ENCODE assay signal across 29 cellular contexts in genomic region chr16:70468776-70469525, GRCh38.
"Had no signal": no experiment of that assay in that cellular context is flagged by ENCODE, and none has a peak within 500 bp of the region (broad histone marks: within the 10 kb centered on the region; RNA-seq: fewer than 3 reads in every experiment).

No MANE protein-coding gene starts in this region.

- H3K36me3 Mint-ChIP-seq: activated CD8-positive, alpha-beta memory T cell treated with anti-CD3 and anti-CD28 coated beads, Interleukin-2, amount 10 ng/mL, durations not matched to agents 7 days and 5 days; activated naive CD8-positive, alpha-beta T cell; type B pancreatic cell had no signal

- H2AFZ ChIP-seq: hepatocyte had no signal

- DNase-seq: activated CD4-positive, alpha-beta memory T cell treated with anti-CD3 and anti-CD28 coated beads for 36 hours; activated CD4-positive, alpha-beta T cell treated with anti-CD3 and anti-CD28 coated beads for 4 hours; activated CD8-positive, alpha-beta memory T cell treated with anti-CD3 and anti-CD28 coated beads, Interleukin-2, amount 10 ng/mL, durations not matched to agents 7 days and 5 days; activated naive CD4-positive, alpha-beta T cell; activated T-cell treated with anti-CD3 and anti-CD28 coated beads, Interleukin-2, amount 50 U/mL, for 48 hours; anterior cingulate cortex; colonic mucosa; effector CD8-positive, alpha-beta T cell; esophagus squamous epithelium; foreskin melanocyte; immature natural killer cell; kidney; left colon; mammary epithelial cell; right cardiac atrium; stimulated activated CD4-positive, alpha-beta T cell treated with anti-CD3 and anti-CD28 coated beads, Interleukin-2, amount 100 ng/mL, for 48 hours; T-helper 1 cell; uterus had no signal

- ATAC-seq: activated CD8-positive, alpha-beta memory T cell treated with anti-CD3 and anti-CD28 coated beads, Interleukin-2, amount 10 ng/mL, durations not matched to agents 7 days and 5 days; left colon; pancreas; right cardiac atrium had no signal

- H3K4me2 ChIP-seq: hepatocyte had no signal

- H3K4me1 ChIP-seq: colonic mucosa, esophagus squamous epithelium, pancreas, uterus had no signal

- H3K27ac ChIP-seq: colonic mucosa, epithelial cell of prostate, esophagus squamous epithelium, hepatocyte, neutrophil, pancreas, uterus, VCaP had no signal

- H3K9me3 Mint-ChIP-seq: activated CD4-positive, alpha-beta memory T cell treated with anti-CD3 and anti-CD28 coated beads for 36 hours; immature natural killer cell; nephron; stimulated activated naive CD8-positive, alpha-beta T cell treated with anti-CD3 and anti-CD28 coated beads, Interleukin-15, Interleukin-2, amounts not matched to agents 100 ng/mL and 50 ng/mL, for 24 hours; type B pancreatic cell had no signal

- H3K9me3 ChIP-seq: colonic mucosa, esophagus squamous epithelium, neutrophil, pancreas, uterus had no signal

- H3K79me2 ChIP-seq: hepatocyte had no signal

- H3K27me3 Mint-ChIP-seq: activated CD4-positive, alpha-beta memory T cell treated with anti-CD3 and anti-CD28 coated beads for 36 hours; activated CD8-positive, alpha-beta memory T cell treated with anti-CD3 and anti-CD28 coated beads, Interleukin-2, amount 10 ng/mL, durations not matched to agents 7 days and 5 days; activated naive CD8-positive, alpha-beta T cell; stimulated activated naive CD8-positive, alpha-beta T cell treated with anti-CD3 and anti-CD28 coated beads, Interleukin-15, Interleukin-2, amounts not matched to agents 100 ng/mL and 50 ng/mL, for 24 hours; type B pancreatic cell had no signal

- H3K4me3 ChIP-seq: colonic mucosa, esophagus squamous epithelium, hepatocyte, pancreas, uterus had no signal

- H3K4me1 Mint-ChIP-seq: activated CD8-positive, alpha-beta memory T cell treated with anti-CD3 and anti-CD28 coated beads, Interleukin-2, amount 10 ng/mL, durations not matched to agents 7 days and 5 days; immature natural killer cell; nephron had no signal

- H3K27me3 ChIP-seq: colonic mucosa, esophagus squamous epithelium, hepatocyte, neutrophil, pancreas, uterus had no signal

- H3K36me3 ChIP-seq: colonic mucosa, uterus had no signal

- FAIRE-seq: endometrium, kidney, pancreas, TTC549 had no signal

- H3K4me3 Mint-ChIP-seq: activated CD4-positive, alpha-beta memory T cell treated with anti-CD3 and anti-CD28 coated beads for 36 hours; activated CD8-positive, alpha-beta memory T cell treated with anti-CD3 and anti-CD28 coated beads, Interleukin-2, amount 10 ng/mL, durations not matched to agents 7 days and 5 days; activated naive CD8-positive, alpha-beta T cell; immature natural killer cell; nephron; stimulated activated naive CD8-positive, alpha-beta T cell treated with anti-CD3 and anti-CD28 coated beads, Interleukin-15, Interleukin-2, amounts not matched to agents 100 ng/mL and 50 ng/mL, for 24 hours; type B pancreatic cell had no signal

- H3K27ac Mint-ChIP-seq: activated CD4-positive, alpha-beta memory T cell treated with anti-CD3 and anti-CD28 coated beads for 36 hours; activated CD8-positive, alpha-beta memory T cell treated with anti-CD3 and anti-CD28 coated beads, Interleukin-2, amount 10 ng/mL, durations not matched to agents 7 days and 5 days; activated naive CD8-positive, alpha-beta T cell; nephron; type B pancreatic cell had no signal
